In genomic region chr12:49773102-49773501, GRCh38 we compare ENCODE assay signal across 3 cellular contexts.
TF ChIP-seq lines count a peak whose summit lies in the region.

No MANE protein-coding gene starts in this region.

TF ChIP-seq in A549, 52 proteins besides CTCF, POLR2A, EP300 and RAD21:
- peak; percentile 74 for TF ChIP-seq MAFK (IDR thresholded peaks at IDR 0.05; ENCODE audit: partially characterized antibody)
- peak; percentile 79 for TF ChIP-seq NFE2L2 (conservative IDR thresholded peaks at IDR 0.05; ENCODE audit: low read length)

TF ChIP-seq in IMR-90, 13 proteins besides CTCF, POLR2A, EP300 and RAD21:
- peak; percentile 74 for TF ChIP-seq NFE2L2 (IDR thresholded peaks at IDR 0.05; ENCODE audit: low read depth, low read length)
TF ChIP-seq in IMR-90: peak in this region for 1; not testable (repeated sequence) for 12.

TF ChIP-seq in HepG2, 621 proteins besides CTCF, POLR2A, EP300 and RAD21:
- TF ChIP-seq NFE2L2 (IDR thresholded peaks at IDR 0.05; ENCODE audit: low read length), result peak; percentile 60; the same call in 1 of the 2 replicates
TF ChIP-seq in HepG2: peak in this region for 1; not testable (repeated sequence) for 620.
